Comparison of ENCODE assay signal across 8 cellular contexts in genomic region chr12:92608418-92609091, GRCh38.
DNase-seq lines count a peak whose midpoint lies in the region; ATAC-seq and TF ChIP-seq lines count a peak whose summit lies in the region.

No MANE protein-coding gene starts in this region.

- H3K4me1 Mint-ChIP-seq in memory B cell: peaks cover 10% of the 10 kb centered on the region

- H3K27ac Mint-ChIP-seq in memory B cell: peak overlapping the region; percentile 15

- H3K9me3 Mint-ChIP-seq in memory B cell: no peaks in the 10 kb centered on the region

- peak; percentile 28 to 65 (median 48) for TF ChIP-seq CTCF in heart left ventricle (IDR thresholded peaks at IDR 0.05)
- peak in 1 of 2 donors; percentile 62 for TF ChIP-seq CTCF in right atrium auricular region (IDR thresholded peaks at IDR 0.05)
- TF ChIP-seq CTCF in cardiac fibroblast (IDR thresholded peaks at IDR 0.05; ENCODE audit: low read depth, low read length): peak; percentile 68

- H3K36me3 Mint-ChIP-seq in memory B cell: no peaks in the 10 kb centered on the region

- peak overlapping the region; percentile 43 for H3K4me3 Mint-ChIP-seq in memory B cell

- H3K4me3 ChIP-seq in heart left ventricle: no peak overlapping the region
- no peak overlapping the region for H3K4me3 ChIP-seq in right atrium auricular region
- no peak overlapping the region for H3K4me3 ChIP-seq in cardiac fibroblast (replicated peaks in 1 of 2; ENCODE audit: low read depth in 2 of 2, low read length in 2 of 2)

- H3K27me3 Mint-ChIP-seq in memory B cell: no peaks in the 10 kb centered on the region

- TF ChIP-seq POLR2A in heart left ventricle (IDR thresholded peaks at IDR 0.05): no peak

- intact Hi-C loops in heart left ventricle (cut with DNase I): loop anchor here in 3 of 10 donors (5.0 to 10.0 kb wide), 2 partner anchors 1224 to 1246 kb away; no protein-coding TSS in a partner anchor

- no peaks in the 10 kb centered on the region for H3K27me3 ChIP-seq in heart left ventricle
- no peaks in the 10 kb centered on the region for H3K27me3 ChIP-seq in right atrium auricular region

- H3K4me1 ChIP-seq in heart left ventricle (peaks cover 0 to 26% (median 0%) of the 10 kb centered on the region in 12 donors), right atrium auricular region (no peaks in the 10 kb centered on the region)

- DNase-seq in heart left ventricle: no peak
- DNase-seq in right atrium auricular region (ENCODE audit: low spot score): no peak
- peak; percentile 8 to 63 for DNase-seq in NCI-H446 (lab: John Stamatoyannopoulos, UW)
- peak; percentile 67 to 83 for DNase-seq in cardiac fibroblast (ENCODE audit: low read depth in 2 of 2)
- no peak for DNase-seq in memory B cell (ENCODE audit: low spot score in 2 of 2)
- DNase-seq in stimulated activated naive CD4-positive, alpha-beta T cell treated with Interleukin-2 at 50 U/mL for 16 hours (lab: John Stamatoyannopoulos, UW): no peak

- ATAC-seq in heart left ventricle (peak in 1 of 4 donors; percentile 45), memory B cell (ENCODE audit: low read depth) (no peak), GM19397 (IDR thresholded peaks at IDR 0.05; ENCODE audit: unreplicated experiment) (no peak), HG02678 (IDR thresholded peaks at IDR 0.05; ENCODE audit: unreplicated experiment) (no peak)

- no peaks in the 10 kb centered on the region for H3K9me3 ChIP-seq in heart left ventricle
- no peaks in the 10 kb centered on the region for H3K9me3 ChIP-seq in right atrium auricular region

- H3K27ac ChIP-seq in heart left ventricle (no peak overlapping the region), right atrium auricular region (no peak overlapping the region)

- H3K36me3 ChIP-seq in heart left ventricle: no peaks in the 10 kb centered on the region
- no peaks in the 10 kb centered on the region for H3K36me3 ChIP-seq in right atrium auricular region

- 28 to 36% (median 31%) methylated on average over 8 of the region's 8 CpGs for WGBS in heart left ventricle, 4 donors

Comparison
In these comparisons a context has a peak if more than half of its experiments do, and no peak if none do; other contexts are left out.
1. DNase-seq: peak in NCI-H446 (2 of 2) and cardiac fibroblast (2 of 2); none in heart left ventricle (0 of 5), right atrium auricular region (single experiment), memory B cell (0 of 2) and stimulated activated naive CD4-positive, alpha-beta T cell treated with Interleukin-2 at 50 U/mL for 16 hours (single experiment).